ENCODE assay signal across 1 cellular context in genomic region chr5:180360078-180360957, GRCh38.
TF ChIP-seq lines count a peak whose summit lies in the region.

No MANE protein-coding gene starts in this region.

TF ChIP-seq in WTC11, 78 proteins besides CTCF, POLR2A, EP300 and RAD21 (continued from another document):
- TF ChIP-seq, protein P1, sequence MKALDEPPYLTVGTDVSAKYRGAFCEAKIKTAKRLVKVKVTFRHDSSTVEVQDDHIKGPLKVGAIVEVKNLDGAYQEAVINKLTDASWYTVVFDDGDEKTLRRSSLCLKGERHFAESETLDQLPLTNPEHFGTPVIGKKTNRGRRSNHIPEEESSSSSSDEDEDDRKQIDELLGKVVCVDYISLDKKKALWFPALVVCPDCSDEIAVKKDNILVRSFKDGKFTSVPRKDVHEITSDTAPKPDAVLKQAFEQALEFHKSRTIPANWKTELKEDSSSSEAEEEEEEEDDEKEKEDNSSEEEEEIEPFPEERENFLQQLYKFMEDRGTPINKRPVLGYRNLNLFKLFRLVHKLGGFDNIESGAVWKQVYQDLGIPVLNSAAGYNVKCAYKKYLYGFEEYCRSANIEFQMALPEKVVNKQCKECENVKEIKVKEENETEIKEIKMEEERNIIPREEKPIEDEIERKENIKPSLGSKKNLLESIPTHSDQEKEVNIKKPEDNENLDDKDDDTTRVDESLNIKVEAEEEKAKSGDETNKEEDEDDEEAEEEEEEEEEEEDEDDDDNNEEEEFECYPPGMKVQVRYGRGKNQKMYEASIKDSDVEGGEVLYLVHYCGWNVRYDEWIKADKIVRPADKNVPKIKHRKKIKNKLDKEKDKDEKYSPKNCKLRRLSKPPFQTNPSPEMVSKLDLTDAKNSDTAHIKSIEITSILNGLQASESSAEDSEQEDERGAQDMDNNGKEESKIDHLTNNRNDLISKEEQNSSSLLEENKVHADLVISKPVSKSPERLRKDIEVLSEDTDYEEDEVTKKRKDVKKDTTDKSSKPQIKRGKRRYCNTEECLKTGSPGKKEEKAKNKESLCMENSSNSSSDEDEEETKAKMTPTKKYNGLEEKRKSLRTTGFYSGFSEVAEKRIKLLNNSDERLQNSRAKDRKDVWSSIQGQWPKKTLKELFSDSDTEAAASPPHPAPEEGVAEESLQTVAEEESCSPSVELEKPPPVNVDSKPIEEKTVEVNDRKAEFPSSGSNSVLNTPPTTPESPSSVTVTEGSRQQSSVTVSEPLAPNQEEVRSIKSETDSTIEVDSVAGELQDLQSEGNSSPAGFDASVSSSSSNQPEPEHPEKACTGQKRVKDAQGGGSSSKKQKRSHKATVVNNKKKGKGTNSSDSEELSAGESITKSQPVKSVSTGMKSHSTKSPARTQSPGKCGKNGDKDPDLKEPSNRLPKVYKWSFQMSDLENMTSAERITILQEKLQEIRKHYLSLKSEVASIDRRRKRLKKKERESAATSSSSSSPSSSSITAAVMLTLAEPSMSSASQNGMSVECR (CRISPR knock-in tag; IDR thresholded peaks at IDR 0.05; ENCODE audit: borderline replicate concordance): no peak
- TF ChIP-seq KAT7 (CRISPR knock-in tag; IDR thresholded peaks at IDR 0.05; ENCODE audit: borderline replicate concordance) (no peak), ZNF317 (CRISPR knock-in tag; IDR thresholded peaks at IDR 0.05; ENCODE audit: borderline replicate concordance, low read depth) (no peak), SMAD4 (CRISPR knock-in tag; IDR thresholded peaks at IDR 0.05) (no peak), MAX (CRISPR knock-in tag; IDR thresholded peaks at IDR 0.05) (no peak), EMX1 (CRISPR knock-in tag; IDR thresholded peaks at IDR 0.05) (no peak), ZBTB21 (CRISPR knock-in tag; IDR thresholded peaks at IDR 0.05; ENCODE audit: borderline replicate concordance) (no peak), CDX4 (CRISPR knock-in tag; IDR thresholded peaks at IDR 0.05; ENCODE audit: borderline replicate concordance) (no peak), NR2C2 (CRISPR knock-in tag; IDR thresholded peaks at IDR 0.05) (no peak), GABPB1 (CRISPR knock-in tag; IDR thresholded peaks at IDR 0.05) (no peak)
- TF ChIP-seq, protein P2, sequence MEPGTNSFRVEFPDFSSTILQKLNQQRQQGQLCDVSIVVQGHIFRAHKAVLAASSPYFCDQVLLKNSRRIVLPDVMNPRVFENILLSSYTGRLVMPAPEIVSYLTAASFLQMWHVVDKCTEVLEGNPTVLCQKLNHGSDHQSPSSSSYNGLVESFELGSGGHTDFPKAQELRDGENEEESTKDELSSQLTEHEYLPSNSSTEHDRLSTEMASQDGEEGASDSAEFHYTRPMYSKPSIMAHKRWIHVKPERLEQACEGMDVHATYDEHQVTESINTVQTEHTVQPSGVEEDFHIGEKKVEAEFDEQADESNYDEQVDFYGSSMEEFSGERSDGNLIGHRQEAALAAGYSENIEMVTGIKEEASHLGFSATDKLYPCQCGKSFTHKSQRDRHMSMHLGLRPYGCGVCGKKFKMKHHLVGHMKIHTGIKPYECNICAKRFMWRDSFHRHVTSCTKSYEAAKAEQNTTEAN (CRISPR knock-in tag; IDR thresholded peaks at IDR 0.05): no peak
- TF ChIP-seq, protein P3, sequence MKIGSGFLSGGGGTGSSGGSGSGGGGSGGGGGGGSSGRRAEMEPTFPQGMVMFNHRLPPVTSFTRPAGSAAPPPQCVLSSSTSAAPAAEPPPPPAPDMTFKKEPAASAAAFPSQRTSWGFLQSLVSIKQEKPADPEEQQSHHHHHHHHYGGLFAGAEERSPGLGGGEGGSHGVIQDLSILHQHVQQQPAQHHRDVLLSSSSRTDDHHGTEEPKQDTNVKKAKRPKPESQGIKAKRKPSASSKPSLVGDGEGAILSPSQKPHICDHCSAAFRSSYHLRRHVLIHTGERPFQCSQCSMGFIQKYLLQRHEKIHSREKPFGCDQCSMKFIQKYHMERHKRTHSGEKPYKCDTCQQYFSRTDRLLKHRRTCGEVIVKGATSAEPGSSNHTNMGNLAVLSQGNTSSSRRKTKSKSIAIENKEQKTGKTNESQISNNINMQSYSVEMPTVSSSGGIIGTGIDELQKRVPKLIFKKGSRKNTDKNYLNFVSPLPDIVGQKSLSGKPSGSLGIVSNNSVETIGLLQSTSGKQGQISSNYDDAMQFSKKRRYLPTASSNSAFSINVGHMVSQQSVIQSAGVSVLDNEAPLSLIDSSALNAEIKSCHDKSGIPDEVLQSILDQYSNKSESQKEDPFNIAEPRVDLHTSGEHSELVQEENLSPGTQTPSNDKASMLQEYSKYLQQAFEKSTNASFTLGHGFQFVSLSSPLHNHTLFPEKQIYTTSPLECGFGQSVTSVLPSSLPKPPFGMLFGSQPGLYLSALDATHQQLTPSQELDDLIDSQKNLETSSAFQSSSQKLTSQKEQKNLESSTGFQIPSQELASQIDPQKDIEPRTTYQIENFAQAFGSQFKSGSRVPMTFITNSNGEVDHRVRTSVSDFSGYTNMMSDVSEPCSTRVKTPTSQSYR (CRISPR knock-in tag; IDR thresholded peaks at IDR 0.05): no peak
